8 cellular contexts compared by ENCODE assay signal in the genomic region with DNA sequence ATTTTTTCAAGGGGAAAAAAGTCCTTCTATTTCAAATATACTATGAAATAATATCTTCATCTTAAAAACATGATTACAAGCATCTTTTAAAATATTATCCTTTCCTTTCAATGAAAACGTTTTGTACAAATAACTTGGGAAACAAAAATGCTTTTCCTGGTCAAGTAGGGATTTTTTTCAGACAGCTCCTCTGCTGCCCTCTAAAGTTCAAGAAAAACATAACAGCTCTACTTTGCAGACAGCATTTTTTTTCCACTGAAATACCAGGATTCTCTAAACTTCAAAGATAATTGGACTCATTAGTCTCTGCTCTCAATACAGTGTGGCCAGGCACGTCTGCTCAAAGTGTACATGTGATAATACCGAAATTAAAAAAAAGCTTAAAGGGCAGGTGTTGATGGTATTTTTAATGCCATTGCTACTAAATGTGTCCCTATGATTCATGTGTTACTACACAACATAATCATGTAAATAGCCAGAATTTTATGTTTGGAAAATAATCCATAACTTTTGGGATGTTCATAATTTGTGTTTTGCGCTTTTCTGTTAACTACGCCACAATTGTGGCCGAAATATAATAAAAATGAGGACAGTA.
DNase-seq lines count a peak whose midpoint lies in the region; ATAC-seq, FAIRE-seq and TF ChIP-seq lines count a peak whose summit lies in the region.

No MANE protein-coding gene starts in this region.

- no peak overlapping the region for H4K5ac ChIP-seq in H1 (ENCODE audit: insufficient read length, low read depth, low read length)

- H3K23me2 ChIP-seq in H1 (ENCODE audit: low read depth, low read length) = no peaks in the 10 kb centered on the region

- no peak for TF ChIP-seq EP300 in H1 (IDR thresholded peaks at IDR 0.05; ENCODE audit: borderline replicate concordance in 1 of 2, low read depth in 2 of 2, low read length in 2 of 2)

- no peaks in the 10 kb centered on the region for H3K36me3 Mint-ChIP-seq in progenitor cell of endocrine pancreas (ENCODE audit: insufficient read depth)

- H3K27ac Mint-ChIP-seq in progenitor cell of endocrine pancreas = no peak overlapping the region

- no peak overlapping the region for H3K27ac ChIP-seq in H1 (ENCODE audit: low read depth, low read length)

- H2BK15ac ChIP-seq in H1 (ENCODE audit: low read length) = no peak overlapping the region

- H3K79me1 ChIP-seq in H1 (ENCODE audit: low read depth, low read length) = no peaks in the 10 kb centered on the region; the same call in 1 of the 2 replicates

- H3K18ac ChIP-seq in H1 (ENCODE audit: extremely low read depth, low read length) = no peak overlapping the region

- DNase-seq in NCI-H1694 (lab: John Stamatoyannopoulos, UW) = peak; percentile 19
- DNase-seq in H1 (ENCODE audit: low read depth in 1 of 2, low spot score in 2 of 2) = no peak
- no peak for DNase-seq in progenitor cell of endocrine pancreas (ENCODE audit: low spot score, unreplicated experiment)
- no peak for DNase-seq in DMS153 (lab: John Stamatoyannopoulos, UW)
- no peak for DNase-seq in stimulated activated CD4-positive, alpha-beta T cell treated with anti-CD3 and anti-CD28 coated beads, Interleukin-1b, Interleukin-23, amount 100 ng/mL, for 48 hours

- no peaks in the 10 kb centered on the region for H3K36me3 ChIP-seq in H1 (ENCODE audit: control insufficient read depth in 2 of 4, insufficient read depth in 4 of 4, low read length in 3 of 4)

- TF ChIP-seq POLR2A in H1 (IDR thresholded peaks at IDR 0.05; ENCODE audit: control extremely low read depth in 1 of 2, low read depth in 2 of 2, low read length in 2 of 2) = no peak

- no peaks in the 10 kb centered on the region for H3K79me2 ChIP-seq in H1 (ENCODE audit: control insufficient read depth in 1 of 2, insufficient read depth in 2 of 2, low read length in 2 of 2)

- peak; percentile 43; the same call in 1 of the 2 replicates for TF ChIP-seq CTCF in GM12874 (IDR thresholded peaks at IDR 0.05; ENCODE audit: insufficient read depth, low read depth, low read length)
- TF ChIP-seq CTCF in H1 (IDR thresholded peaks at IDR 0.05; ENCODE audit: control extremely low read depth in 1 of 3, insufficient read depth in 1 of 3, low read depth in 1 of 3, low read length in 3 of 3) = peak in 2 of 3 experiments; percentile 37 to 53; a peak in 2 of 4 replicates
- peak; percentile 72 for TF ChIP-seq CTCF in progenitor cell of endocrine pancreas (IDR thresholded peaks at IDR 0.05; ENCODE audit: unreplicated experiment)

- no peak overlapping the region for H4K8ac ChIP-seq in H1 (ENCODE audit: extremely low read depth, insufficient read depth, low read length)

- H3K4me1 Mint-ChIP-seq in progenitor cell of endocrine pancreas (ENCODE audit: low read depth) = no peaks in the 10 kb centered on the region

- FAIRE-seq in H1 (lab: Jason Lieb, UNC) = no peak

- H3K4me3 Mint-ChIP-seq in progenitor cell of endocrine pancreas (ENCODE audit: low read depth) = no peak overlapping the region

- no peak overlapping the region for H3K4me3 ChIP-seq in H1 (ENCODE audit: extremely low read depth in 1 of 4, insufficient read depth in 2 of 4, low read depth in 3 of 4, low read length in 4 of 4)

- H3K4me1 ChIP-seq in H1 (replicated peaks in 1 of 4; ENCODE audit: control insufficient read depth in 3 of 4, insufficient read depth in 4 of 4, low read length in 3 of 4) = no peaks in the 10 kb centered on the region

- no peak for ATAC-seq in GM18907 (IDR thresholded peaks at IDR 0.05; ENCODE audit: unreplicated experiment)
- ATAC-seq in HG03457 (IDR thresholded peaks at IDR 0.05; ENCODE audit: unreplicated experiment) = no peak

- H2BK12ac ChIP-seq in H1 (ENCODE audit: low read depth, low read length) = no peak overlapping the region

- no peak overlapping the region for H2AFZ ChIP-seq in H1 (ENCODE audit: low read length)

- no peak overlapping the region for H3K9ac ChIP-seq in H1 (replicated peaks in 1 of 4; ENCODE audit: extremely low read depth in 1 of 4, low read depth in 3 of 4, low read length in 3 of 4)

- no peak overlapping the region for H3K23ac ChIP-seq in H1 (ENCODE audit: insufficient read length)

- peaks cover 7% of the 10 kb centered on the region for H3K27me3 Mint-ChIP-seq in progenitor cell of endocrine pancreas

- 52% methylated on average over 6 of the region's 6 CpGs; no CpG with 5 or more reads in 1 of the 2 experiments for WGBS in H1 (ENCODE audit: extremely low coverage in 1 of 2, insufficient coverage in 1 of 2, insufficient read length in 1 of 2, insufficient replicate concordance in 2 of 2, low coverage in 1 of 2, low lambda C conversion rate in 2 of 2, missing lambda C conversion rate in 1 of 2), 2 experiments

- H4K91ac ChIP-seq in H1 (replicated peaks; ENCODE audit: insufficient read length, low read length) = no peak overlapping the region

- peak; percentile 71 to 76 for TF ChIP-seq RAD21 in H1 (IDR thresholded peaks at IDR 0.05 in 1 of 2, conservative IDR thresholded peaks at IDR 0.05 in 1 of 2; ENCODE audit: low read depth in 2 of 2, low read length in 2 of 2)

- H2BK5ac ChIP-seq in H1 (ENCODE audit: low read depth, low read length) = no peak overlapping the region

- no peak overlapping the region for H3K14ac ChIP-seq in H1 (ENCODE audit: insufficient read length)

- H3K27me3 ChIP-seq in H1 (replicated peaks in 1 of 4; ENCODE audit: control insufficient read depth in 3 of 4, extremely low read depth in 1 of 4, insufficient read depth in 3 of 4, low read length in 3 of 4) = no peaks in the 10 kb centered on the region

- H3K4me2 ChIP-seq in H1 (ENCODE audit: insufficient read depth in 1 of 2, low read depth in 2 of 2, low read length in 2 of 2) = no peak overlapping the region

- H2BK120ac ChIP-seq in H1 (replicated peaks; ENCODE audit: low read depth, low read length) = no peak overlapping the region

- no peaks in the 10 kb centered on the region for H3K9me3 Mint-ChIP-seq in progenitor cell of endocrine pancreas (ENCODE audit: low read depth)

- H2BK20ac ChIP-seq in H1 (ENCODE audit: low read length) = no peak overlapping the region

- no peaks in the 10 kb centered on the region for H3K9me3 ChIP-seq in H1 (ENCODE audit: insufficient read depth in 2 of 2, low read depth in 1 of 2, low read length in 1 of 2)

- H3K4ac ChIP-seq in H1 (replicated peaks; ENCODE audit: insufficient read length, low read depth, low read length) = no peak overlapping the region

- H3K56ac ChIP-seq in H1 (replicated peaks; ENCODE audit: insufficient read length, low read depth, low read length) = no peak overlapping the region

- POLR2A ChIA-PET in H1 (lab: Charles Lee; ENCODE audit: partially characterized antibody) = no interaction called here

- H4K20me1 ChIP-seq in H1 (replicated peaks in 1 of 2; ENCODE audit: control insufficient read depth in 1 of 2, insufficient read depth in 2 of 2, low read length in 2 of 2) = no peaks in the 10 kb centered on the region

- H2AK5ac ChIP-seq in H1 (ENCODE audit: low read depth, low read length) = no peak overlapping the region

- CTCF ChIA-PET in H1 (lab: Charles Lee; ENCODE audit: partially characterized antibody) = interaction anchor here (0.6 to 4.0 kb wide), 33 partner anchors 10 to 699 kb away, joined by 3 to 25 read pairs (median 3); no protein-coding TSS in a partner anchor

TF ChIP-seq in H1, 55 proteins besides CTCF, POLR2A, EP300 and RAD21:
- TF ChIP-seq, protein P1, sequence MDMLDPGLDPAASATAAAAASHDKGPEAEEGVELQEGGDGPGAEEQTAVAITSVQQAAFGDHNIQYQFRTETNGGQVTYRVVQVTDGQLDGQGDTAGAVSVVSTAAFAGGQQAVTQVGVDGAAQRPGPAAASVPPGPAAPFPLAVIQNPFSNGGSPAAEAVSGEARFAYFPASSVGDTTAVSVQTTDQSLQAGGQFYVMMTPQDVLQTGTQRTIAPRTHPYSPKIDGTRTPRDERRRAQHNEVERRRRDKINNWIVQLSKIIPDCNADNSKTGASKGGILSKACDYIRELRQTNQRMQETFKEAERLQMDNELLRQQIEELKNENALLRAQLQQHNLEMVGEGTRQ (IDR thresholded peaks at IDR 0.05; ENCODE audit: low read length) = no peak
- TF ChIP-seq KDM5A (IDR thresholded peaks at IDR 0.05; ENCODE audit: low read length) (no peak), SUZ12 (IDR thresholded peaks at IDR 0.05; ENCODE audit: low read length) (no peak), GABPA (IDR thresholded peaks at IDR 0.05; ENCODE audit: borderline replicate concordance, insufficient read depth, low read length) (no peak), SIX5 (IDR thresholded peaks at IDR 0.05; ENCODE audit: low read depth, low read length) (no peak)
